17 cellular contexts compared by ENCODE assay signal in genomic region chr3:41682996-41683395, GRCh38.
A peak's percentile ranks its signal among the peaks of the same experiment; 100 is the strongest.
DNase-seq lines count a peak whose midpoint lies in the region; FAIRE-seq lines count a peak whose summit lies in the region.
"Had no signal": no experiment of that assay in that cellular context is flagged by ENCODE, and none has a peak within 500 bp of the region (broad histone marks: within the 10 kb centered on the region; RNA-seq: fewer than 3 reads in every experiment).

No MANE protein-coding gene starts in this region.

- H3K27me3 ChIP-seq in SJSA1 (replicated peaks) (no peaks in the 10 kb centered on the region), small intestine (ENCODE audit: control insufficient read depth in 2 of 2, insufficient read depth in 2 of 2, low read length in 2 of 2) (no peaks in the 10 kb centered on the region)
- H3K27me3 ChIP-seq: foreskin keratinocyte had no signal

- H3K9me3 ChIP-seq in SJSA1 (replicated peaks) (no peaks in the 10 kb centered on the region), small intestine (ENCODE audit: control insufficient read depth, low read depth) (no peaks in the 10 kb centered on the region)

- H3K27ac ChIP-seq in SJSA1 (peak overlapping the region; percentile 96), small intestine (ENCODE audit: low read depth in 1 of 2, low read length in 1 of 2) (no peak overlapping the region)
- H3K27ac ChIP-seq: foreskin keratinocyte, RWPE1 had no signal

- H3K4me3 ChIP-seq in SJSA1, result no peak overlapping the region
- no peak overlapping the region for H3K4me3 ChIP-seq in small intestine (ENCODE audit: low read depth in 1 of 2, low read length in 2 of 2)

- DNase-seq in ELR (ENCODE audit: low read depth), result peak; percentile 67
- peak; percentile 76 to 83 for DNase-seq in SJSA1 (ENCODE audit: low read depth in 1 of 2, low spot score in 2 of 2)
- DNase-seq in fibroblast of peridontal ligament (ENCODE audit: extremely low read depth), result peak; percentile 95
- peak; percentile 63 for DNase-seq in stromal cell of bone marrow (ENCODE audit: low read depth)
- DNase-seq in cerebellum (ENCODE audit: low spot score), result no peak
- DNase-seq in globus pallidus (ENCODE audit: low spot score), result no peak
- DNase-seq in small intestine, result no peak
- no peak for DNase-seq in cortex of kidney (lab: John Stamatoyannopoulos, UW)
- DNase-seq: activated naive CD4-positive, alpha-beta T cell treated with Interleukin-2 at 50 U/mL for 16 hours; COR-L47; islet precursor cell; NCI-H187; NCI-H748 treated with DMSO at 0.1 percent for 48 hours; retina; T-helper 9 cell had no signal

- 90 to 96% (median 95%) methylated on average over 6 of the region's 6 CpGs for WGBS in small intestine, 3 donors

- H3K36me3 ChIP-seq in SJSA1 (no peaks in the 10 kb centered on the region), small intestine (ENCODE audit: control insufficient read depth in 2 of 2, insufficient read depth in 2 of 2, low read length in 2 of 2) (no peaks in the 10 kb centered on the region)

- no peak for FAIRE-seq in small intestine (lab: Jason Lieb, UNC)

- H3K4me1 ChIP-seq in SJSA1 (replicated peaks) (peaks cover 50% of the 10 kb centered on the region), small intestine (ENCODE audit: control insufficient read depth in 2 of 2, insufficient read depth in 1 of 2, low read depth in 1 of 2, low read length in 1 of 2) (peaks cover 0 to 2% of the 10 kb centered on the region in 2 donors)

Comparison
In these comparisons a context has a peak if more than half of its experiments do, and no peak if none do; other contexts are left out.
1. DNase-seq: peak in ELR (single experiment), SJSA1 (2 of 2), fibroblast of peridontal ligament (single experiment) and stromal cell of bone marrow (single experiment); none in cerebellum (single experiment), globus pallidus (single experiment), small intestine (single experiment) and cortex of kidney (single experiment).